Comparison of ENCODE assay signal across 1 cellular context in the genomic region with DNA sequence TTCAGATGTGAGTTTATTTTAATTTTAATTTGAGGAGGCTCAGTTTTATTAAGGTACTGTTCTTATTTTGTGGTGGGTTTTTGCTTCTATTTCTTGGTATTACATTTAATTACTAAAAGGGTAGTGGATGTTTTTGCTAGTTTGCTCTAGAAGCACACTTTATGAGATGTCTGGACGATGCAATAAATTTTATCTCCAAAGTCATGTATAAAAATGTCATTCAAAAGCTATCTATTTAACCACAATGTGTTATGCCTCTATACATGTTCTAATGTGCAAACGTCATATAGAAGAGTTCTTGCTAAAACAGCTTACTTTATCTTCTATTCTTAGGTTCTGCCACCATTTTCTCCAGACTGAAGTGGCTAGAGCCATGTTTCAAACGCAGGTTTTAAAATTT.
A peak's percentile ranks its signal among the peaks of the same experiment; 100 is the strongest.
TF ChIP-seq lines count a peak whose summit lies in the region.

No MANE protein-coding gene starts in this region.

TF ChIP-seq in HEK293, 187 proteins besides CTCF, POLR2A, EP300 and RAD21 (continued from another document):
- TF ChIP-seq, protein P1, sequence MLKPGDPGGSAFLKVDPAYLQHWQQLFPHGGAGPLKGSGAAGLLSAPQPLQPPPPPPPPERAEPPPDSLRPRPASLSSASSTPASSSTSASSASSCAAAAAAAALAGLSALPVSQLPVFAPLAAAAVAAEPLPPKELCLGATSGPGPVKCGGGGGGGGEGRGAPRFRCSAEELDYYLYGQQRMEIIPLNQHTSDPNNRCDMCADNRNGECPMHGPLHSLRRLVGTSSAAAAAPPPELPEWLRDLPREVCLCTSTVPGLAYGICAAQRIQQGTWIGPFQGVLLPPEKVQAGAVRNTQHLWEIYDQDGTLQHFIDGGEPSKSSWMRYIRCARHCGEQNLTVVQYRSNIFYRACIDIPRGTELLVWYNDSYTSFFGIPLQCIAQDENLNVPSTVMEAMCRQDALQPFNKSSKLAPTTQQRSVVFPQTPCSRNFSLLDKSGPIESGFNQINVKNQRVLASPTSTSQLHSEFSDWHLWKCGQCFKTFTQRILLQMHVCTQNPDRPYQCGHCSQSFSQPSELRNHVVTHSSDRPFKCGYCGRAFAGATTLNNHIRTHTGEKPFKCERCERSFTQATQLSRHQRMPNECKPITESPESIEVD (tag by site-specific recombination; IDR thresholded peaks at IDR 0.05), result peak; percentile 63
- TF ChIP-seq, protein P2, sequence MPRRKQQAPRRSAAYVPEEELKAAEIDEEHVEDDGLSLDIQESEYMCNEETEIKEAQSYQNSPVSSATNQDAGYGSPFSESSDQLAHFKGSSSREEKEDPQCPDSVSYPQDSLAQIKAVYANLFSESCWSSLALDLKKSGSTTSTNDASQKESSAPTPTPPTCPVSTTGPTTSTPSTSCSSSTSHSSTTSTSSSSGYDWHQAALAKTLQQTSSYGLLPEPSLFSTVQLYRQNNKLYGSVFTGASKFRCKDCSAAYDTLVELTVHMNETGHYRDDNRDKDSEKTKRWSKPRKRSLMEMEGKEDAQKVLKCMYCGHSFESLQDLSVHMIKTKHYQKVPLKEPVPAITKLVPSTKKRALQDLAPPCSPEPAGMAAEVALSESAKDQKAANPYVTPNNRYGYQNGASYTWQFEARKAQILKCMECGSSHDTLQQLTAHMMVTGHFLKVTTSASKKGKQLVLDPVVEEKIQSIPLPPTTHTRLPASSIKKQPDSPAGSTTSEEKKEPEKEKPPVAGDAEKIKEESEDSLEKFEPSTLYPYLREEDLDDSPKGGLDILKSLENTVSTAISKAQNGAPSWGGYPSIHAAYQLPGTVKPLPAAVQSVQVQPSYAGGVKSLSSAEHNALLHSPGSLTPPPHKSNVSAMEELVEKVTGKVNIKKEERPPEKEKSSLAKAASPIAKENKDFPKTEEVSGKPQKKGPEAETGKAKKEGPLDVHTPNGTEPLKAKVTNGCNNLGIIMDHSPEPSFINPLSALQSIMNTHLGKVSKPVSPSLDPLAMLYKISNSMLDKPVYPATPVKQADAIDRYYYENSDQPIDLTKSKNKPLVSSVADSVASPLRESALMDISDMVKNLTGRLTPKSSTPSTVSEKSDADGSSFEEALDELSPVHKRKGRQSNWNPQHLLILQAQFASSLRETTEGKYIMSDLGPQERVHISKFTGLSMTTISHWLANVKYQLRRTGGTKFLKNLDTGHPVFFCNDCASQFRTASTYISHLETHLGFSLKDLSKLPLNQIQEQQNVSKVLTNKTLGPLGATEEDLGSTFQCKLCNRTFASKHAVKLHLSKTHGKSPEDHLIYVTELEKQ (tag by site-specific recombination; IDR thresholded peaks at IDR 0.05; ENCODE audit: borderline replicate concordance), result no peak
- TF ChIP-seq KLF10 (tag by site-specific recombination; IDR thresholded peaks at IDR 0.05) (0 out of 2 replicates have a peak, but pooled peaks have one; percentile 5), FEZF1 (tag by site-specific recombination; IDR thresholded peaks at IDR 0.05) (peak; percentile 32; the same call in 1 of the 2 replicates), KLF16 (tag by site-specific recombination; IDR thresholded peaks at IDR 0.05) (0 out of 2 replicates have a peak, but pooled peaks have one; percentile 13)
- TF ChIP-seq, protein P3, sequence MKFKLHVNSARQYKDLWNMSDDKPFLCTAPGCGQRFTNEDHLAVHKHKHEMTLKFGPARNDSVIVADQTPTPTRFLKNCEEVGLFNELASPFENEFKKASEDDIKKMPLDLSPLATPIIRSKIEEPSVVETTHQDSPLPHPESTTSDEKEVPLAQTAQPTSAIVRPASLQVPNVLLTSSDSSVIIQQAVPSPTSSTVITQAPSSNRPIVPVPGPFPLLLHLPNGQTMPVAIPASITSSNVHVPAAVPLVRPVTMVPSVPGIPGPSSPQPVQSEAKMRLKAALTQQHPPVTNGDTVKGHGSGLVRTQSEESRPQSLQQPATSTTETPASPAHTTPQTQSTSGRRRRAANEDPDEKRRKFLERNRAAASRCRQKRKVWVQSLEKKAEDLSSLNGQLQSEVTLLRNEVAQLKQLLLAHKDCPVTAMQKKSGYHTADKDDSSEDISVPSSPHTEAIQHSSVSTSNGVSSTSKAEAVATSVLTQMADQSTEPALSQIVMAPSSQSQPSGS (tag by site-specific recombination; IDR thresholded peaks at IDR 0.05; ENCODE audit: low read depth), result peak; percentile 8; the same call in 1 of the 2 replicates
